ENCODE assay signal across 8 cellular contexts in genomic region chr17:42288985-42289862, GRCh38. TPM values are rescaled to one million over a fixed set of nuclear protein-coding genes. Genes with fewer than 3 reads are reported as not detected.
DNase-seq lines count a peak whose midpoint lies in the region; ATAC-seq, FAIRE-seq and TF ChIP-seq lines count a peak whose summit lies in the region.

No MANE protein-coding gene starts in this region.

- peak overlapping the region; percentile 61 for H2AFZ ChIP-seq in GM12878 (ENCODE audit: control insufficient read depth, low read depth, low read length)

- H3K27me3 ChIP-seq in RWPE2 (ENCODE audit: insufficient read depth, poor library complexity, severe bottlenecking) (no peaks in the 10 kb centered on the region), GM12878 (replicated peaks in 1 of 2; ENCODE audit: control insufficient read depth in 2 of 2, insufficient read depth in 2 of 2, low read length in 1 of 2) (no peaks in the 10 kb centered on the region), foreskin keratinocyte (peaks cover 39% of the 10 kb centered on the region)

- FAIRE-seq in GM12878 (lab: Jason Lieb, UNC) = no peak

- TF ChIP-seq CTCF in RWPE2 (IDR thresholded peaks at IDR 0.05; ENCODE audit: poor library complexity, severe bottlenecking) = no peak
- TF ChIP-seq CTCF in GM12878 (IDR thresholded peaks at IDR 0.05 in 2 of 3, conservative IDR thresholded peaks at IDR 0.05 in 1 of 3; ENCODE audit: control insufficient read depth in 2 of 3, extremely low read depth in 1 of 3, insufficient read depth in 1 of 3, low read depth in 3 of 3, low read length in 3 of 3) = no peak
- TF ChIP-seq CTCF in lower leg skin (IDR thresholded peaks at IDR 0.05) = no peak
- no peak for TF ChIP-seq CTCF in foreskin keratinocyte (conservative IDR thresholded peaks at IDR 0.05)

- no peaks in the 10 kb centered on the region for H3K4me1 ChIP-seq in RWPE2 (ENCODE audit: insufficient read depth, poor library complexity, severe bottlenecking)
- H3K4me1 ChIP-seq in GM12878 (ENCODE audit: control insufficient read depth, insufficient read depth, low read length) = peaks cover 23% of the 10 kb centered on the region
- H3K4me1 ChIP-seq in foreskin keratinocyte = no peaks in the 10 kb centered on the region

- peak overlapping the region; percentile 88 for H3K4me2 ChIP-seq in GM12878 (ENCODE audit: control insufficient read depth, insufficient read depth)

- RAD21 ChIA-PET in GM12878 (lab: Charles Lee; ENCODE audit: unreplicated experiment) = interaction anchor here (0.6 to 4.1 kb wide), 13 partner anchors 12 to 441 kb away, joined by 3 to 21 read pairs (median 4); partner anchors contain the start of genes GHDC, KCNH4 and STAT3

- H3K9me3 ChIP-seq in RWPE2 (ENCODE audit: severe bottlenecking) (no peaks in the 10 kb centered on the region), GM12878 (replicated peaks; ENCODE audit: control insufficient read depth, insufficient read depth, low read length) (no peaks in the 10 kb centered on the region)

- WGBS in GM12878 (ENCODE audit: insufficient coverage, insufficient replicate concordance, low lambda C conversion rate, missing lambda C conversion rate) = 9% methylated on average over 32 of the region's 32 CpGs
- WGBS in lower leg skin, 2 donors = 45 to 56% methylated on average over 12 to 19 of the region's 32 CpGs

- SMC1A ChIA-PET in GM12878 (lab: Charles Lee; ENCODE audit: uncharacterized antibody, unreplicated experiment) = interaction anchor here (0.7 to 2.9 kb wide), 9 partner anchors 18 to 243 kb away, joined by 3 to 15 read pairs (median 3); no protein-coding TSS in a partner anchor

- no peak for TF ChIP-seq RAD21 in GM12878 (IDR thresholded peaks at IDR 0.05; ENCODE audit: insufficient read depth, low read depth, low read length)

- TF ChIP-seq POLR2A in GM12878 (IDR thresholded peaks at IDR 0.05; ENCODE audit: low read depth, low read length) (peak; percentile 40; the same call in 1 of the 2 replicates), lower leg skin (IDR thresholded peaks at IDR 0.05) (no peak)

- DNase-seq in RWPE2 (ENCODE audit: low spot score) (peak; percentile 57), GM12878 (ENCODE audit: low read depth, low spot score) (no peak), lower leg skin (ENCODE audit: low spot score in 2 of 2) (peak in 1 of 2 donors; percentile 90), AG08395 (ENCODE audit: low spot score) (no peak), NCI-H2171 (lab: John Stamatoyannopoulos, UW) (no peak), foreskin keratinocyte (no peak)
- DNase-seq in stimulated activated CD8-positive, alpha-beta memory T cell treated with anti-CD3 and anti-CD28 coated beads, Interleukin-4, amount 100 ng/mL, for 48 hours = peak; percentile 74

- intact Hi-C loops in GM12878 (cut with micrococcal nuclease; ENCODE audit: unreplicated experiment) = loop anchor here (5.0 kb wide), 1 partner anchor 107 kb away; the partner anchor contains the start of gene KCNH4
- intact Hi-C loops in lower leg skin (cut with DNase I; ENCODE audit: low total_unique reads) = no loop called here

- H3K79me2 ChIP-seq in GM12878 (ENCODE audit: control insufficient read depth, insufficient read depth, low read length) = peaks cover 38% of the 10 kb centered on the region

- peak overlapping the region; percentile 90 for H3K9ac ChIP-seq in GM12878 (ENCODE audit: control insufficient read depth, insufficient read depth, low read length)

- no peak for TF ChIP-seq EP300 in GM12878 (IDR thresholded peaks at IDR 0.05; ENCODE audit: borderline replicate concordance in 1 of 2, control insufficient read depth in 1 of 2, low read depth in 2 of 2, low read length in 2 of 2)

- H3K27ac ChIP-seq in RWPE2 (ENCODE audit: poor library complexity, severe bottlenecking) = no peak overlapping the region
- peak overlapping the region; percentile 79 for H3K27ac ChIP-seq in GM12878 (ENCODE audit: control insufficient read depth, insufficient read depth)
- no peak overlapping the region for H3K27ac ChIP-seq in foreskin keratinocyte

- no peaks in the 10 kb centered on the region for H4K20me1 ChIP-seq in GM12878 (ENCODE audit: control insufficient read depth, insufficient read depth)

- ATAC-seq in GM19035 (IDR thresholded peaks at IDR 0.05; ENCODE audit: unreplicated experiment) = peak; percentile 21
- no peak for ATAC-seq in RWPE2 (ENCODE audit: low read depth)
- ATAC-seq in GM12878 = peak; percentile 55
- ATAC-seq in foreskin keratinocyte = no peak

- CTCF ChIA-PET in GM12878 (lab: Yijun Ruan, JAX) = interaction anchor here (0.6 to 2.1 kb wide), 6 partner anchors 23 to 133 kb away, joined by 3 to 14 read pairs (median 6); partner anchors contain the start of gene STAT3

- in situ Hi-C loops in GM12878 (cut with MboI) = no loop called here

- H3K36me3 ChIP-seq in RWPE2 (ENCODE audit: low read depth) (no peaks in the 10 kb centered on the region), GM12878 (ENCODE audit: control insufficient read depth in 2 of 2, insufficient read depth in 2 of 2, low read length in 1 of 2) (peaks cover 0 to 8% of the 10 kb centered on the region in 2 experiments; a peak in 1 of 4 replicates)

- no TSS peak for BruUV-seq in GM12878 (replicated peaks; lab: Mats Ljungman, UMichigan)

- H3K4me3 ChIP-seq in RWPE2 (ENCODE audit: severe bottlenecking) (no peak overlapping the region), GM12878 (peak overlapping the region; percentile 91), lower leg skin (ENCODE audit: low read depth, poor library complexity, severe bottlenecking) (peak overlapping the region; percentile 57)

- POLR2A ChIA-PET in GM12878 (lab: Charles Lee) = interaction anchor here (0.5 to 3.1 kb wide), 10 partner anchors 12 to 121 kb away, joined by 3 to 9 read pairs (median 4); partner anchors contain the start of genes GHDC and STAT5B

TF ChIP-seq in GM12878, 131 proteins besides CTCF, POLR2A, EP300 and RAD21 (continues in another document):
- no peak for TF ChIP-seq ZNF24 (IDR thresholded peaks at IDR 0.05)
- TF ChIP-seq SRF (IDR thresholded peaks at IDR 0.05; ENCODE audit: low read depth in 2 of 2, low read length in 2 of 2) = no peak
- 0 out of 2 replicates have a peak, but pooled peaks have one; percentile 77 for TF ChIP-seq HDGF (IDR thresholded peaks at IDR 0.05)
- TF ChIP-seq EED (IDR thresholded peaks at IDR 0.05; ENCODE audit: low read depth) = peak; percentile 15; the same call in 1 of the 2 replicates
- peak; percentile 31; the same call in 1 of the 2 replicates for TF ChIP-seq CHD1 (IDR thresholded peaks at IDR 0.05; ENCODE audit: low read depth, low read length)
- peak in 1 of 2 experiments; percentile 1; a peak in 1 of 4 replicates for TF ChIP-seq BHLHE40 (IDR thresholded peaks at IDR 0.05; ENCODE audit: borderline replicate concordance in 1 of 2, low read depth in 2 of 2, low read length in 1 of 2)

RNA-seq across cellular contexts. Expression of gene STAT5A, which starts 0.9 kb away (rescaled TPM):
- total RNA-seq in GM12878 (2013; cell fraction: nucleolus; rRNA removed) = 130 and 152 TPM in 2 replicates
- total RNA-seq in GM12878 (2014; rRNA removed) (71.1 and 81.1 TPM in 2 replicates), GM12878 (2014; rRNA removed; fragmentation: Illumina TruSeq; extraction: Trizol) (25.6 and 26.1 TPM in 2 replicates), GM12878 (2021) (78.9 and 86.4 TPM in 2 replicates), lower leg skin (10 to 100 TPM; 25.1 to 60.9 (median 48.0) TPM), foreskin keratinocyte (1.2 and 1.3 TPM in 2 replicates)
- polyA plus RNA-seq in GM12878 (2011; ENCODE audit: low read depth) = 18.4 TPM
- polyA plus RNA-seq in GM12878 (2011; rRNA removed) (24.8 and 41.2 TPM in 2 replicates), GM12878 (2014; fragmentation: Illumina TruSeq; extraction: Trizol) (64.7 and 66.2 TPM in 2 replicates), GM12878 (2014; fragmentation: Nextera tagmentation; extraction: Ambion mirVana) (10 to 100 TPM; 14.8 to 24.0 TPM), GM12878 (2014; rRNA removed) (51.4 and 54.6 TPM in 2 replicates), GM12878 (2016; fragmentation: Nextera tagmentation; extraction: Ambion mirVana) (10 to 100 TPM; 36.6 to 41.8 TPM), foreskin keratinocyte (0.69 and 0.84 TPM in 2 replicates)
- polyA plus RNA-seq in GM12878 (2011; cell fraction: cytosol; rRNA removed) = 45.7 and 47.5 TPM in 2 replicates
- 167 and 182 TPM in 2 replicates for polyA plus RNA-seq in GM12878 (2011; cell fraction: nucleus; rRNA removed)
- 51.7 TPM in 2 replicates for polyA plus RNA-seq in GM12878 (2012)
- polyA minus RNA-seq in GM12878 (2011; rRNA and poly(A)+ RNA removed) = 63.8 and 74.0 TPM in 2 replicates
- 31.0 and 31.7 TPM in 2 replicates for polyA minus RNA-seq in GM12878 (2011; cell fraction: cytosol; rRNA and poly(A)+ RNA removed)
- 39.9 and 62.0 TPM in 2 replicates for polyA minus RNA-seq in GM12878 (2011; cell fraction: nucleus; rRNA and poly(A)+ RNA removed)

RNA-seq across cellular contexts. Expression of gene STAT5B, which starts 13.0 kb away (rescaled TPM):
- total RNA-seq in GM12878 (2013; cell fraction: nucleolus; rRNA removed) = 80.4 and 88.9 TPM in 2 replicates
- total RNA-seq in GM12878 (2014; rRNA removed) (54.0 and 58.5 TPM in 2 replicates), GM12878 (2014; rRNA removed; fragmentation: Illumina TruSeq; extraction: Trizol) (37.1 and 38.1 TPM in 2 replicates), GM12878 (2021) (66.6 and 69.6 TPM in 2 replicates), lower leg skin (10 to 100 TPM; 40.2 to 72.4 (median 50.5) TPM), foreskin keratinocyte (13.4 and 15.0 TPM in 2 replicates)
- 22.5 TPM for polyA plus RNA-seq in GM12878 (2011; ENCODE audit: low read depth)
- polyA plus RNA-seq in GM12878 (2011; rRNA removed) (46.0 and 52.8 TPM in 2 replicates), GM12878 (2014; fragmentation: Illumina TruSeq; extraction: Trizol) (57.8 and 60.2 TPM in 2 replicates), GM12878 (2014; fragmentation: Nextera tagmentation; extraction: Ambion mirVana) (10 to 100 TPM; 11.0 to 11.8 TPM), GM12878 (2014; rRNA removed) (56.9 and 59.2 TPM in 2 replicates), GM12878 (2016; fragmentation: Nextera tagmentation; extraction: Ambion mirVana) (10 to 100 TPM; 38.8 to 40.6 TPM), foreskin keratinocyte (4.9 and 6.1 TPM in 2 replicates)
- polyA plus RNA-seq in GM12878 (2011; cell fraction: cytosol; rRNA removed) = 41.9 and 44.7 TPM in 2 replicates
- 70.8 and 85.5 TPM in 2 replicates for polyA plus RNA-seq in GM12878 (2011; cell fraction: nucleus; rRNA removed)
- 33.3 and 39.8 TPM in 2 replicates for polyA plus RNA-seq in GM12878 (2012)
- 38.7 and 49.0 TPM in 2 replicates for polyA minus RNA-seq in GM12878 (2011; rRNA and poly(A)+ RNA removed)
- 18.0 and 18.9 TPM in 2 replicates for polyA minus RNA-seq in GM12878 (2011; cell fraction: cytosol; rRNA and poly(A)+ RNA removed)
- 15.6 and 24.7 TPM in 2 replicates for polyA minus RNA-seq in GM12878 (2011; cell fraction: nucleus; rRNA and poly(A)+ RNA removed)

Comparison
In these comparisons a context has a peak if more than half of its experiments do, and no peak if none do; other contexts are left out.
1. ATAC-seq: peak in GM19035 (single experiment) and GM12878 (single experiment); none in RWPE2 (single experiment) and foreskin keratinocyte (single experiment).
2. DNase-seq: peak in RWPE2 (single experiment) and stimulated activated CD8-positive, alpha-beta memory T cell treated with anti-CD3 and anti-CD28 coated beads, Interleukin-4, amount 100 ng/mL, for 48 hours (single experiment); none in GM12878 (single experiment), AG08395 (single experiment), NCI-H2171 (single experiment) and foreskin keratinocyte (0 of 2).
3. RNA of gene STAT5A, which starts 0.9 kb away (total RNA-seq): 25.6 to 152 TPM in GM12878 and 25.1 to 60.9 TPM in lower leg skin; 1.2 to 1.3 TPM in foreskin keratinocyte; every median in the first group is over 10 times any median in the second.